In genomic region chr3:139388077-139388476, GRCh38 we compare ENCODE assay signal across 8 cellular contexts. TPM values are rescaled to one million over a fixed set of nuclear protein-coding genes. Genes with fewer than 3 reads are reported as not detected.
A peak's percentile ranks its signal among the peaks of the same experiment; 100 is the strongest.
DNase-seq lines count a peak whose midpoint lies in the region; ATAC-seq, FAIRE-seq and TF ChIP-seq lines count a peak whose summit lies in the region.
"Had no signal": no experiment of that assay in that cellular context is flagged by ENCODE, and none has a peak within 500 bp of the region (broad histone marks: within the 10 kb centered on the region; RNA-seq: fewer than 3 reads in every experiment).

No MANE protein-coding gene starts in this region.

- TF ChIP-seq CTCF in GM12864 (IDR thresholded peaks at IDR 0.05; ENCODE audit: low read depth, low read length, missing control alignments) = no peak
- no peak for TF ChIP-seq CTCF in PC-9 (conservative IDR thresholded peaks at IDR 0.05)
- TF ChIP-seq CTCF in endothelial cell of umbilical vein (IDR thresholded peaks at IDR 0.05; ENCODE audit: extremely low read depth in 1 of 2, insufficient read depth in 1 of 2, low read depth in 1 of 2, low read length in 2 of 2) = no peak
- TF ChIP-seq CTCF in psoas muscle (IDR thresholded peaks at IDR 0.05) = no peak

- H3K79me2 ChIP-seq in PC-9 (ENCODE audit: low read depth) = peaks cover 74% of the 10 kb centered on the region
- H3K79me2 ChIP-seq in endothelial cell of umbilical vein (ENCODE audit: control insufficient read depth, insufficient read depth, low read length) = peaks cover 60% of the 10 kb centered on the region

- peaks cover 41% of the 10 kb centered on the region for H4K20me1 ChIP-seq in PC-9 (ENCODE audit: insufficient read depth)
- H4K20me1 ChIP-seq in endothelial cell of umbilical vein (replicated peaks; ENCODE audit: control insufficient read depth, extremely low read depth, insufficient read depth, low read length) = peaks cover 6% of the 10 kb centered on the region

- dilution Hi-C loops in endothelial cell of umbilical vein (cut with MboI; ENCODE audit: extremely low pct_ligation_motif_present, low sequenced_read_pairs) = no loop called here

- H3K27ac ChIP-seq in PC-9 = no peak overlapping the region
- no peak overlapping the region for H3K27ac ChIP-seq in endothelial cell of umbilical vein (ENCODE audit: insufficient read depth, low read depth, low read length)
- no peak overlapping the region for H3K27ac ChIP-seq in psoas muscle

- intact Hi-C loops in PC-9 (cut with micrococcal nuclease; ENCODE audit: unreplicated experiment) (no loop called here), endothelial cell of umbilical vein (cut with micrococcal nuclease) (loop anchor here (5.0 kb wide), 1 partner anchor 149 kb away; the partner anchor contains the start of gene RBP1), psoas muscle (cut with DNase I) (loop anchor here in 1 of 2 donors (2.0 kb wide), 1 partner anchor 43 kb away; the partner anchor contains the start of gene MRPS22)

- peak overlapping the region; percentile 99 for H3K4me3 ChIP-seq in GM12864 (ENCODE audit: low read depth, low read length)
- H3K4me3 ChIP-seq in PC-9 = peak overlapping the region; percentile 78; the same call in 1 of the 2 replicates
- peak overlapping the region in 1 of 3 experiments; percentile 100 for H3K4me3 ChIP-seq in endothelial cell of umbilical vein (replicated peaks in 1 of 3; ENCODE audit: insufficient read depth in 1 of 3, low read depth in 1 of 3, low read length in 3 of 3)
- H3K4me3 ChIP-seq in psoas muscle = peak overlapping the region; percentile 87

- CTCF ChIA-PET in PC-9 (lab: Charles Lee) (no interaction called here), endothelial cell of umbilical vein (lab: Charles Lee) (interaction anchor here (1.5 to 3.1 kb wide), 2 partner anchors 25 to 34 kb away, joined by 3 to 16 read pairs; no protein-coding TSS in a partner anchor)

- no peak overlapping the region for H3K9ac ChIP-seq in endothelial cell of umbilical vein (replicated peaks; ENCODE audit: extremely low read depth, insufficient read depth, low read length)

- BruUV-seq in PC-9 (replicated peaks; lab: Mats Ljungman, UMichigan) = no TSS peak
- no TSS peak for BruUV-seq in endothelial cell of umbilical vein (replicated peaks; lab: Mats Ljungman, UMichigan)

- FAIRE-seq in endothelial cell of umbilical vein (lab: Jason Lieb, UNC) = no peak

- no peaks in the 10 kb centered on the region for H3K9me3 ChIP-seq in PC-9 (ENCODE audit: insufficient read depth, low read depth)
- H3K9me3 ChIP-seq in endothelial cell of umbilical vein (replicated peaks; ENCODE audit: control insufficient read depth, insufficient read depth, low read length) = no peaks in the 10 kb centered on the region
- H3K9me3 ChIP-seq in psoas muscle = no peaks in the 10 kb centered on the region

- H3K4me2 ChIP-seq in PC-9 (peak overlapping the region; percentile 65), endothelial cell of umbilical vein (ENCODE audit: insufficient read depth, low read length) (peak overlapping the region; percentile 87)

- TF ChIP-seq POLR2A in endothelial cell of umbilical vein (IDR thresholded peaks at IDR 0.05; ENCODE audit: low read depth, low read length) = no peak

- 59 to 70% (median 65%) methylated on average over 10 of the region's 10 CpGs for WGBS in psoas muscle, 3 donors

- H3F3A ChIP-seq in PC-9 (ENCODE audit: insufficient read depth, low read depth) = peaks cover 21% of the 10 kb centered on the region

- H3K36me3 ChIP-seq in PC-9 (ENCODE audit: low read depth) (0 out of 2 replicates have a peak, but pooled peaks cover 7% of the 10 kb centered on the region), endothelial cell of umbilical vein (ENCODE audit: control insufficient read depth in 2 of 2, extremely low read depth in 1 of 2, insufficient read depth in 2 of 2, low read length in 2 of 2) (no peaks in the 10 kb centered on the region), psoas muscle (ENCODE audit: insufficient read depth in 1 of 2, low read depth in 1 of 2) (peaks cover 0 to 9% of the 10 kb centered on the region in 2 donors)

- H3K4me1 ChIP-seq in PC-9 (replicated peaks; ENCODE audit: insufficient read depth) (peaks cover 20% of the 10 kb centered on the region), endothelial cell of umbilical vein (ENCODE audit: control insufficient read depth, extremely low read depth, insufficient read depth, low read length) (peaks cover 5% of the 10 kb centered on the region), psoas muscle (peaks cover 41% of the 10 kb centered on the region)

- ATAC-seq in psoas muscle (no peak), HG03159 (IDR thresholded peaks at IDR 0.05; ENCODE audit: unreplicated experiment) (no peak)

- no peaks in the 10 kb centered on the region for H3K9me1 ChIP-seq in endothelial cell of umbilical vein (replicated peaks; ENCODE audit: control insufficient read depth, extremely low read depth, insufficient read depth, low read length)

- H3K27me3 ChIP-seq in PC-9 (ENCODE audit: insufficient read depth, low read depth) = no peaks in the 10 kb centered on the region
- no peaks in the 10 kb centered on the region for H3K27me3 ChIP-seq in endothelial cell of umbilical vein (ENCODE audit: control insufficient read depth in 2 of 2, insufficient read depth in 2 of 2, low read length in 2 of 2)
- H3K27me3 ChIP-seq in psoas muscle (ENCODE audit: insufficient read depth in 3 of 3, low read length in 2 of 3) = no peaks in the 10 kb centered on the region

- H2AFZ ChIP-seq in PC-9 (no peak overlapping the region), endothelial cell of umbilical vein (ENCODE audit: low read depth, low read length) (no peak overlapping the region)

- H3K9me2 ChIP-seq in PC-9 (ENCODE audit: insufficient read depth) = no peaks in the 10 kb centered on the region

- POLR2A ChIA-PET in PC-9 (lab: Charles Lee; ENCODE audit: unreplicated experiment) (no interaction called here), endothelial cell of umbilical vein (lab: Charles Lee) (no interaction called here)

- DNase-seq in GM12864 (ENCODE audit: low read depth) (no peak), PC-9 (no peak), endothelial cell of umbilical vein (ENCODE audit: low read depth, low spot score) (no peak), psoas muscle (no peak), NCI-H1105 (lab: John Stamatoyannopoulos, UW) (no peak), NCI-H1694 (lab: John Stamatoyannopoulos, UW) (no peak)
- DNase-seq: islet precursor cell had no signal

TF ChIP-seq in endothelial cell of umbilical vein, 7 proteins besides CTCF, POLR2A, EP300 and RAD21:
- TF ChIP-seq JUN (IDR thresholded peaks at IDR 0.05; ENCODE audit: borderline replicate concordance, insufficient read depth, insufficient read length, low read depth) = no peak
- TF ChIP-seq POLR2AphosphoS5 (IDR thresholded peaks at IDR 0.05; ENCODE audit: insufficient read depth, low read depth, low read length) = no peak
- TF ChIP-seq GATA2 (IDR thresholded peaks at IDR 0.05; ENCODE audit: insufficient read depth, insufficient read length, low read depth, low read length) = no peak
- no peak for TF ChIP-seq MAX (IDR thresholded peaks at IDR 0.05; ENCODE audit: insufficient read depth, insufficient read length)
- no peak for TF ChIP-seq MYC (IDR thresholded peaks at IDR 0.05; ENCODE audit: low read depth, low read length)
- TF ChIP-seq EZH2 (IDR thresholded peaks at IDR 0.05; ENCODE audit: borderline replicate concordance, low read depth, low read length, severe bottlenecking) = no peak
- TF ChIP-seq FOS (IDR thresholded peaks at IDR 0.05; ENCODE audit: borderline replicate concordance, insufficient read depth, low read length) = no peak

RNA-seq across cellular contexts. Expression of gene COPB2, which starts 1.4 kb away (rescaled TPM):
- total RNA-seq in PC-9 (2021) (147 and 156 TPM in 2 replicates), endothelial cell of umbilical vein (137 and 146 TPM in 2 replicates), psoas muscle (10 to 100 TPM; 36.1 to 41.2 (median 38.2) TPM)
- polyA plus RNA-seq in endothelial cell of umbilical vein (49.5 and 72.1 TPM in 2 replicates), psoas muscle (10 to 100 TPM; 25.6 to 96.3 (median 38.3) TPM)
- polyA plus RNA-seq in endothelial cell of umbilical vein (2011; cell fraction: cytosol; rRNA removed) = 68.4 and 76.7 TPM in 2 replicates
- polyA plus RNA-seq in endothelial cell of umbilical vein (2011; cell fraction: nucleus; rRNA removed) = 115 and 132 TPM in 2 replicates
- polyA plus RNA-seq in endothelial cell of umbilical vein (2012) = 124 and 138 TPM in 2 replicates
- polyA minus RNA-seq in endothelial cell of umbilical vein = 176 and 194 TPM in 2 replicates
- polyA minus RNA-seq in endothelial cell of umbilical vein (2011; cell fraction: cytosol; rRNA and poly(A)+ RNA removed) = 74.1 TPM
- polyA minus RNA-seq in endothelial cell of umbilical vein (2011; cell fraction: nucleus; rRNA and poly(A)+ RNA removed) = 106 and 145 TPM in 2 replicates

RNA-seq across cellular contexts. Expression of gene MRPS22, which starts 44.3 kb away (rescaled TPM):
- total RNA-seq in PC-9 (2021) (64.8 and 68.0 TPM in 2 replicates), endothelial cell of umbilical vein (41.0 and 45.6 TPM in 2 replicates), psoas muscle (100 to 1,000 TPM in 1 of 4 donors, 10 to 100 TPM in 3; 67.4 to 108 (median 81.1) TPM)
- polyA plus RNA-seq in endothelial cell of umbilical vein (23.7 and 33.8 TPM in 2 replicates), psoas muscle (100 to 1,000 TPM in 2 of 3 donors, 10 to 100 TPM in 1; 97.9 to 143 (median 126) TPM)
- polyA plus RNA-seq in endothelial cell of umbilical vein (2011; cell fraction: cytosol; rRNA removed) = 46.4 and 46.7 TPM in 2 replicates
- polyA plus RNA-seq in endothelial cell of umbilical vein (2011; cell fraction: nucleus; rRNA removed) = 57.6 and 73.1 TPM in 2 replicates
- 37.3 and 49.4 TPM in 2 replicates for polyA plus RNA-seq in endothelial cell of umbilical vein (2012)
- polyA minus RNA-seq in endothelial cell of umbilical vein = 16.2 and 17.9 TPM in 2 replicates
- polyA minus RNA-seq in endothelial cell of umbilical vein (2011; cell fraction: cytosol; rRNA and poly(A)+ RNA removed) = 24.7 TPM
- 36.1 and 39.6 TPM in 2 replicates for polyA minus RNA-seq in endothelial cell of umbilical vein (2011; cell fraction: nucleus; rRNA and poly(A)+ RNA removed)
